8 cellular contexts compared by ENCODE assay signal in the genomic region with DNA sequence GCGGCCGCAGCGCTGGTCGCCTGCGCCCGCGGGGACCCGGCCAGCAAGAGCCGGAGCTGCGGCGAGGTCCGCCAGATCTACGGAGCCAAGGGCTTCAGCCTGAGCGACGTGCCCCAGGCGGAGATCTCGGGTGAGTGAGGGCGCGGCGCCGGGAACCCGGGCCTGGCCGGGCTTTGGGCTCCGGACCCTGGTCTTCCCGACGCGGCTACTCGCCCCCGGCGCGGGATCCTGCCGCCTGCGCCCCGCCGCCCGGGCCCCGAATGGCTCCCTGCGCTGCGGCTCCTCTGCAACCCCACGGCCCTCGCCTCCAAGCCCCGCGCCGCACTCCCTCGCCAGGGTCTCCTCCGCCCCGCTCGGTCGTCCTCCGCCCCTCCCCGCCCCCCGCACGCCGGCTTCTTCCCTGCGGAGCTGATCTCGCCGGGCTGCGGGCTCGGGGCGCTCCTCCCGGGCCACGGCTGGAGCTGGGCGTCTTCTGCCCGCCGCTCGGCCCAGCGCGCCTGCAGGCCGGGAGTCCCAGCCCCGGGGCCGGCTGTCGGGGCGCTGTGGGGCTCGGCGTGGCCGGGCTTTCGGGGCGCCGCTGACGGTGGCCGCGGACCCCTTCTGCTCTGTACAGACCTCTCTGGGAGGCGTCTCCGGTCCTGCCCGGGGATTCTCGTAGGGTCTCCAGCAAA. TPM values are rescaled to one million over a fixed set of nuclear protein-coding genes. Genes with fewer than 3 reads are reported as not detected.
DNase-seq lines count a peak whose midpoint lies in the region; ATAC-seq and TF ChIP-seq lines count a peak whose summit lies in the region.

No MANE protein-coding gene starts in this region.

- no peak overlapping the region for H3K4me3 ChIP-seq in KMS-11 (IDR thresholded peaks at IDR 0.05; ENCODE audit: insufficient read depth, low read depth, low read length)
- H3K4me3 ChIP-seq in breast epithelium = peak overlapping the region; percentile 67 to 90 (median 73)
- H3K4me3 ChIP-seq in right lobe of liver = peak overlapping the region; percentile 66 to 74 (median 71)
- H3K4me3 ChIP-seq in thyroid gland (replicated peaks in 1 of 3) = peak overlapping the region in 2 of 3 donors; percentile 72 to 81

- no peak overlapping the region for H3K9ac ChIP-seq in KMS-11

- H3K27ac ChIP-seq in KMS-11 (no peak overlapping the region), breast epithelium (peak overlapping the region; percentile 88 to 91), right lobe of liver (peak overlapping the region in 2 of 3 donors; percentile 51 to 68), thyroid gland (peak overlapping the region in 2 of 3 donors; percentile 59 to 74)

- peak in 1 of 4 donors; percentile 3 for ATAC-seq in right lobe of liver

- H3K4me2 ChIP-seq in KMS-11 = no peak overlapping the region

- 0% methylated on average over 8 of the region's 86 CpGs for WGBS in right lobe of liver (ENCODE audit: insufficient coverage, low coverage, low lambda C conversion rate, missing lambda C conversion rate)
- no CpG with 5 or more reads among the region's 86 CpGs for WGBS in thyroid gland, 2 donors

- H3K36me3 ChIP-seq in KMS-11 (ENCODE audit: insufficient read depth) (no peaks in the 10 kb centered on the region), breast epithelium (no peaks in the 10 kb centered on the region), right lobe of liver (no peaks in the 10 kb centered on the region), thyroid gland (no peaks in the 10 kb centered on the region)

- TF ChIP-seq CTCF in KMS-11 (conservative IDR thresholded peaks at IDR 0.05; ENCODE audit: low read depth, low read length) (no peak), breast epithelium (IDR thresholded peaks at IDR 0.05) (no peak), right lobe of liver (IDR thresholded peaks at IDR 0.05) (no peak), thyroid gland (IDR thresholded peaks at IDR 0.05) (no peak)

- H3K4me1 ChIP-seq in KMS-11 (ENCODE audit: low read depth, poor library complexity, severe bottlenecking) = no peaks in the 10 kb centered on the region
- H3K4me1 ChIP-seq in breast epithelium = peaks cover 13 to 16% of the 10 kb centered on the region in 2 donors
- H3K4me1 ChIP-seq in right lobe of liver = peaks cover 0 to 12% (median 2%) of the 10 kb centered on the region in 4 donors
- H3K4me1 ChIP-seq in thyroid gland = peaks cover 18 to 33% of the 10 kb centered on the region in 2 donors

- intact Hi-C loops in breast epithelium (cut with DNase I; ENCODE audit: low total_unique reads) = loop anchor here (5.0 kb wide), 1 partner anchor 204 kb away; no protein-coding TSS in a partner anchor
- intact Hi-C loops in right lobe of liver (cut with DNase I) = no loop called here
- intact Hi-C loops in thyroid gland (cut with DNase I) = no loop called here

- DNase-seq in activated naive CD4-positive, alpha-beta T cell treated with Interleukin-2 at 50 U/mL for 16 hours = peak; percentile 17
- no peak for DNase-seq in activated naive CD4-positive, alpha-beta T cell (lab: John Stamatoyannopoulos, UW)
- DNase-seq in breast epithelium (ENCODE audit: low spot score in 2 of 2) (no peak), right lobe of liver (peak; percentile 44 to 60 (median 53)), thyroid gland (peak; percentile 25 to 42), NCI-H2081 treated with DMSO at 0.1 percent for 48 hours (lab: John Stamatoyannopoulos, UW) (no peak)
- DNase-seq in effector CD8-positive, alpha-beta T cell (lab: John Stamatoyannopoulos, UW) = no peak

- H3K27me3 ChIP-seq in KMS-11 (ENCODE audit: insufficient read depth, low read depth) (peaks cover 44% of the 10 kb centered on the region; the same call in 1 of the 2 replicates), breast epithelium (no peaks in the 10 kb centered on the region), right lobe of liver (no peaks in the 10 kb centered on the region), thyroid gland (no peaks in the 10 kb centered on the region)

- no peaks in the 10 kb centered on the region for H4K20me1 ChIP-seq in KMS-11 (ENCODE audit: insufficient read depth)

- H3K79me2 ChIP-seq in KMS-11 (ENCODE audit: insufficient read depth, low read depth) = no peaks in the 10 kb centered on the region

- TF ChIP-seq POLR2A in breast epithelium (IDR thresholded peaks at IDR 0.05) (no peak), right lobe of liver (IDR thresholded peaks at IDR 0.05) (no peak), thyroid gland (IDR thresholded peaks at IDR 0.05) (no peak)

- peak overlapping the region; percentile 61 for H2AFZ ChIP-seq in KMS-11 (ENCODE audit: low read depth)

- H3K9me3 ChIP-seq in breast epithelium (no peaks in the 10 kb centered on the region), right lobe of liver (no peaks in the 10 kb centered on the region), thyroid gland (no peaks in the 10 kb centered on the region)

RNA-seq across cellular contexts. Expression of gene GPC1, which starts 0.6 kb away (rescaled TPM):
- total RNA-seq in breast epithelium (10 to 100 TPM; 13.8 to 56.3 (median 21.0) TPM), right lobe of liver (10 to 100 TPM; 20.7 to 44.5 (median 27.8) TPM), thyroid gland (10 to 100 TPM; 14.1 to 35.5 (median 26.8) TPM)

Comparison
In these comparisons a context has a peak if more than half of its experiments do, and no peak if none do; other contexts are left out.
1. DNase-seq: peak in activated naive CD4-positive, alpha-beta T cell treated with Interleukin-2 at 50 U/mL for 16 hours (single experiment), right lobe of liver (3 of 3) and thyroid gland (2 of 2); none in activated naive CD4-positive, alpha-beta T cell (0 of 4), breast epithelium (0 of 2), NCI-H2081 treated with DMSO at 0.1 percent for 48 hours (single experiment) and effector CD8-positive, alpha-beta T cell (single experiment).